Comparison of ENCODE assay signal across 9 cellular contexts in genomic region chr7:72462311-72462710, GRCh38. TPM values are rescaled to one million over a fixed set of nuclear protein-coding genes. Genes with fewer than 3 reads are reported as not detected.
"Had no signal": no experiment of that assay in that cellular context is flagged by ENCODE, and none has a peak within 500 bp of the region (broad histone marks: within the 10 kb centered on the region; RNA-seq: fewer than 3 reads in every experiment).

No MANE protein-coding gene starts in this region.

- H3K27ac Mint-ChIP-seq: GM23338, HFFc6 had no signal

- H3K36me3 Mint-ChIP-seq: IgD-negative memory B cell had no signal

- DNase-seq: H7, HFFc6, KBM-7 had no signal

- H3K27me3 Mint-ChIP-seq: IgD-negative memory B cell had no signal

- H3K4me1 Mint-ChIP-seq: GM23338, IgD-negative memory B cell had no signal

- H3K4me1 ChIP-seq: HAP-1 had no signal

- H3K27ac ChIP-seq: HL-60 had no signal

- H3K36me3 ChIP-seq: HAP-1 had no signal

- ATAC-seq: GM23338, HCT116, HepG2 had no signal

- H3K4me3 ChIP-seq: GM23338, HAP-1 had no signal

- H3K4me3 Mint-ChIP-seq: GM23338, HFFc6, IgD-negative memory B cell had no signal

- H3K9me3 ChIP-seq: HAP-1 had no signal

RNA-seq across cellular contexts. Expression of gene CALN1, which starts 50.2 kb away (rescaled TPM):
- total RNA-seq: HepG2, HFFc6 had no signal
- polyA plus RNA-seq: HepG2, IgD-negative memory B cell had no signal
